In the genomic region with DNA sequence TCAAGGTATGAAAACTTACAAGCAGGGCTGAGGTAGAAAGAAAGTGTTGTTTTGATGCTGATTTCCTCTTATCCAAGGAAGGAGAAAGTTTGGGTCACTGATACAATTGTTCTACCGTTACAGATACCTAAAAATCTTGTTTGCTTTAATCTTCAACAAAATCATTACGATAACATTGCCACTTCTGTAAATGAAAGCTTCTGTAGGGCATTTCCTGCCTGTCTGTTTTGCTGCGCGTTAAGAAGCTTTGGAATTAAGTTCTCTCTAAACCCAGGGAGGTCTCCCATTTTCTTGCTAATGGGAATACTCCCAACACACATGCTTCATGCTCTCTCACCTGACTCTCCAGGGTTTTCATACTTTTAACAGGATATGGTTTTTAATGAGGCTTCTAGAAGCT, we compare ENCODE assay signal across 15 cellular contexts.
DNase-seq lines count a peak whose midpoint lies in the region; ATAC-seq, FAIRE-seq and TF ChIP-seq lines count a peak whose summit lies in the region.
"Had no signal": no experiment of that assay in that cellular context is flagged by ENCODE, and none has a peak within 500 bp of the region (broad histone marks: within the 10 kb centered on the region; RNA-seq: fewer than 3 reads in every experiment).

No MANE protein-coding gene starts in this region.

- FAIRE-seq in GM19239 (lab: Jason Lieb, UNC), result no peak

- in situ Hi-C loops in transverse colon (cut with MboI; ENCODE audit: low pct_ligation_motif_present in 1 of 4, low pct_unique_long_range_greater_than_20kb in 1 of 4, low sequenced_read_pairs in 3 of 4), result no loop called here

- H3K4me3 Mint-ChIP-seq in MCF 10A (ENCODE audit: unreplicated experiment), result no peak overlapping the region
- peak overlapping the region; percentile 43 for H3K4me3 Mint-ChIP-seq in activated T-helper 1 cell treated with anti-CD3 and anti-CD28 coated beads, Interleukin-12 subunit alpha, Interleukin-12 subunit beta, Interleukin-2, Interleukin-4 antibody, amounts not matched to agents 30 ng/mL and 10 ng/mL and 1 ng/mL, durations not matched to agents 14 hours and 24 hours and 36 hours
- H3K4me3 Mint-ChIP-seq: activated naive CD8-positive, alpha-beta T cell treated with anti-CD3 and anti-CD28 coated beads, Interleukin-2, amount 10 ng/mL, durations not matched to agents 7 days and 5 days; stimulated activated naive B cell treated with anti-CD40 and anti-IgM and Interleukin-4, amounts not matched to agents 10 μg/mL and 1 μg/mL and 100 μg/mL, for 72 hours had no signal

- CTCF ChIA-PET in MCF 10A (lab: Yijun Ruan, JAX), result interaction anchor here (0.7 kb wide), 2 partner anchors 91 to 259 kb away, joined by 3 to 4 read pairs; no protein-coding TSS in a partner anchor

- WGBS in transverse colon (ENCODE audit: low coverage in 1 of 2), 2 donors, result 71 to 82% methylated on average over 4 of the region's 4 CpGs

- no peaks in the 10 kb centered on the region for H3K4me1 ChIP-seq in breast epithelium
- peaks cover 26% of the 10 kb centered on the region for H3K4me1 ChIP-seq in lower lobe of right lung
- H3K4me1 ChIP-seq in transverse colon, result peaks cover 9 to 17% (median 13%) of the 10 kb centered on the region in 4 donors
- H3K4me1 ChIP-seq: HAP-1 had no signal

- DNase-seq in MCF 10A (ENCODE audit: unreplicated experiment) (no peak), breast epithelium (ENCODE audit: low spot score in 2 of 2) (no peak), lower lobe of right lung (no peak), transverse colon (no peak), GM19239 (ENCODE audit: insufficient read length, low spot score) (no peak)
- no peak for DNase-seq in activated T-helper 1 cell treated with anti-CD3 and anti-CD28 coated beads, Interleukin-12 subunit alpha, Interleukin-12 subunit beta, Interleukin-2, Interleukin-4 antibody, amounts not matched to agents 30 ng/mL and 10 ng/mL and 1 ng/mL, durations not matched to agents 14 hours and 24 hours and 36 hours (ENCODE audit: low spot score)
- no peak for DNase-seq in stimulated activated CD4-positive, alpha-beta T cell treated with anti-CD3 and anti-CD28 coated beads, Interleukin-2, amount 100 ng/mL, for 24 hours
- DNase-seq: activated naive CD8-positive, alpha-beta T cell treated with anti-CD3 and anti-CD28 coated beads, Interleukin-2, amount 10 ng/mL, durations not matched to agents 7 days and 5 days; stimulated activated CD4-positive, alpha-beta T cell treated with anti-CD3 and anti-CD28 coated beads, Interleukin-4, amount 100 ng/mL, for 24 hours; stimulated activated naive B cell treated with anti-CD40 and anti-IgM and Interleukin-4, amounts not matched to agents 10 μg/mL and 1 μg/mL and 100 μg/mL, for 72 hours; SW 1271 had no signal

- POLR2A ChIA-PET in MCF 10A (lab: Yijun Ruan, JAX), result interaction anchor here (0.6 kb wide), 1 partner anchor 258 kb away, joined by 3 read pairs; no protein-coding TSS in a partner anchor

- no peaks in the 10 kb centered on the region for H3K36me3 ChIP-seq in breast epithelium
- H3K36me3 ChIP-seq in lower lobe of right lung, result no peaks in the 10 kb centered on the region
- no peaks in the 10 kb centered on the region for H3K36me3 ChIP-seq in transverse colon
- H3K36me3 ChIP-seq: HAP-1 had no signal

- ATAC-seq in lower lobe of right lung, result peak in 1 of 2 donors; percentile 35
- no peak for ATAC-seq in GM18861 (IDR thresholded peaks at IDR 0.05; ENCODE audit: unreplicated experiment)

- TF ChIP-seq POLR2A in breast epithelium (IDR thresholded peaks at IDR 0.05) (no peak), transverse colon (IDR thresholded peaks at IDR 0.05) (no peak)

- H3K9me3 Mint-ChIP-seq in MCF 10A (ENCODE audit: unreplicated experiment), result no peaks in the 10 kb centered on the region
- H3K9me3 Mint-ChIP-seq in activated T-helper 1 cell treated with anti-CD3 and anti-CD28 coated beads, Interleukin-12 subunit alpha, Interleukin-12 subunit beta, Interleukin-2, Interleukin-4 antibody, amounts not matched to agents 30 ng/mL and 10 ng/mL and 1 ng/mL, durations not matched to agents 14 hours and 24 hours and 36 hours, result no peaks in the 10 kb centered on the region
- H3K9me3 Mint-ChIP-seq: activated naive CD8-positive, alpha-beta T cell treated with anti-CD3 and anti-CD28 coated beads, Interleukin-2, amount 10 ng/mL, durations not matched to agents 7 days and 5 days; stimulated activated naive B cell treated with anti-CD40 and anti-IgM and Interleukin-4, amounts not matched to agents 10 μg/mL and 1 μg/mL and 100 μg/mL, for 72 hours had no signal

- H3K27me3 ChIP-seq in breast epithelium, result no peaks in the 10 kb centered on the region
- no peaks in the 10 kb centered on the region for H3K27me3 ChIP-seq in lower lobe of right lung (ENCODE audit: low read depth)
- H3K27me3 ChIP-seq in transverse colon, result no peaks in the 10 kb centered on the region

- H3K4me3 ChIP-seq in breast epithelium, result no peak overlapping the region
- H3K4me3 ChIP-seq in lower lobe of right lung, result no peak overlapping the region
- H3K4me3 ChIP-seq in transverse colon, result no peak overlapping the region
- H3K4me3 ChIP-seq: HAP-1, mucosa of descending colon had no signal

- H3K9me3 ChIP-seq in breast epithelium (no peaks in the 10 kb centered on the region), lower lobe of right lung (no peaks in the 10 kb centered on the region), transverse colon (no peaks in the 10 kb centered on the region)
- H3K9me3 ChIP-seq: HAP-1, mucosa of descending colon had no signal

- H3K36me3 Mint-ChIP-seq in MCF 10A (ENCODE audit: insufficient read depth, unreplicated experiment), result no peaks in the 10 kb centered on the region
- H3K36me3 Mint-ChIP-seq in activated T-helper 1 cell treated with anti-CD3 and anti-CD28 coated beads, Interleukin-12 subunit alpha, Interleukin-12 subunit beta, Interleukin-2, Interleukin-4 antibody, amounts not matched to agents 30 ng/mL and 10 ng/mL and 1 ng/mL, durations not matched to agents 14 hours and 24 hours and 36 hours (ENCODE audit: low read depth), result no peaks in the 10 kb centered on the region

- H3K27me3 Mint-ChIP-seq in MCF 10A (ENCODE audit: insufficient read depth, unreplicated experiment), result no peaks in the 10 kb centered on the region
- no peaks in the 10 kb centered on the region for H3K27me3 Mint-ChIP-seq in activated T-helper 1 cell treated with anti-CD3 and anti-CD28 coated beads, Interleukin-12 subunit alpha, Interleukin-12 subunit beta, Interleukin-2, Interleukin-4 antibody, amounts not matched to agents 30 ng/mL and 10 ng/mL and 1 ng/mL, durations not matched to agents 14 hours and 24 hours and 36 hours (ENCODE audit: insufficient read depth)
- H3K27me3 Mint-ChIP-seq: activated naive CD8-positive, alpha-beta T cell treated with anti-CD3 and anti-CD28 coated beads, Interleukin-2, amount 10 ng/mL, durations not matched to agents 7 days and 5 days; stimulated activated naive B cell treated with anti-CD40 and anti-IgM and Interleukin-4, amounts not matched to agents 10 μg/mL and 1 μg/mL and 100 μg/mL, for 72 hours had no signal

- peak overlapping the region; percentile 97 for H3K27ac Mint-ChIP-seq in MCF 10A (ENCODE audit: low read depth, unreplicated experiment)
- H3K27ac Mint-ChIP-seq in activated T-helper 1 cell treated with anti-CD3 and anti-CD28 coated beads, Interleukin-12 subunit alpha, Interleukin-12 subunit beta, Interleukin-2, Interleukin-4 antibody, amounts not matched to agents 30 ng/mL and 10 ng/mL and 1 ng/mL, durations not matched to agents 14 hours and 24 hours and 36 hours, result peak overlapping the region; percentile 75
- H3K27ac Mint-ChIP-seq: activated naive CD8-positive, alpha-beta T cell treated with anti-CD3 and anti-CD28 coated beads, Interleukin-2, amount 10 ng/mL, durations not matched to agents 7 days and 5 days; stimulated activated naive B cell treated with anti-CD40 and anti-IgM and Interleukin-4, amounts not matched to agents 10 μg/mL and 1 μg/mL and 100 μg/mL, for 72 hours had no signal

- TF ChIP-seq EP300 in transverse colon (IDR thresholded peaks at IDR 0.05; ENCODE audit: low read depth), result no peak

- intact Hi-C loops in MCF 10A (cut with micrococcal nuclease) (loop anchor here (2.0 kb wide), 1 partner anchor 52 kb away; no protein-coding TSS in a partner anchor), breast epithelium (cut with DNase I; ENCODE audit: low total_unique reads) (no loop called here), lower lobe of right lung (cut with DNase I) (no loop called here), transverse colon (cut with DNase I; ENCODE audit: low total_unique reads) (no loop called here)
- intact Hi-C loops in activated T-helper 1 cell treated with anti-CD3 and anti-CD28 coated beads, Interleukin-12 subunit alpha, Interleukin-12 subunit beta, Interleukin-2, Interleukin-4 antibody, amounts not matched to agents 30 ng/mL and 10 ng/mL and 1 ng/mL, durations not matched to agents 14 hours and 24 hours and 36 hours (cut with micrococcal nuclease), result loop anchor here (2.0 to 5.0 kb wide), 2 partner anchors 44 to 257 kb away; a partner anchor contains a TSS

- H3K27ac ChIP-seq in breast epithelium (no peak overlapping the region), lower lobe of right lung (peak overlapping the region; percentile 12), transverse colon (peak overlapping the region; percentile 33 to 63 (median 48))
- H3K27ac ChIP-seq: HL-60 had no signal

- no TSS peak for BruUV-seq in MCF 10A (replicated peaks; lab: Mats Ljungman, UMichigan)

- peaks cover 12% of the 10 kb centered on the region for H3K4me1 Mint-ChIP-seq in MCF 10A (ENCODE audit: insufficient read depth, unreplicated experiment)
- H3K4me1 Mint-ChIP-seq in activated T-helper 1 cell treated with anti-CD3 and anti-CD28 coated beads, Interleukin-12 subunit alpha, Interleukin-12 subunit beta, Interleukin-2, Interleukin-4 antibody, amounts not matched to agents 30 ng/mL and 10 ng/mL and 1 ng/mL, durations not matched to agents 14 hours and 24 hours and 36 hours (ENCODE audit: low read depth), result peaks cover 23% of the 10 kb centered on the region

- TF ChIP-seq CTCF in MCF 10A (IDR thresholded peaks at IDR 0.05; ENCODE audit: unreplicated experiment), result no peak
- no peak for TF ChIP-seq CTCF in breast epithelium (IDR thresholded peaks at IDR 0.05)
- TF ChIP-seq CTCF in lower lobe of right lung (IDR thresholded peaks at IDR 0.05), result no peak
- no peak for TF ChIP-seq CTCF in transverse colon (IDR thresholded peaks at IDR 0.05)

Comparison
In these comparisons a context has a peak if more than half of its experiments do, and no peak if none do; other contexts are left out.
1. intact Hi-C loops: an anchor here in MCF 10A (2.0 kb wide) and activated T-helper 1 cell treated with anti-CD3 and anti-CD28 coated beads, Interleukin-12 subunit alpha, Interleukin-12 subunit beta, Interleukin-2, Interleukin-4 antibody, amounts not matched to agents 30 ng/mL and 10 ng/mL and 1 ng/mL, durations not matched to agents 14 hours and 24 hours and 36 hours (2.0 to 5.0 kb wide); none called in breast epithelium, lower lobe of right lung and transverse colon.
2. H3K27ac ChIP-seq: peak in lower lobe of right lung (single experiment) and transverse colon (4 of 4); none in breast epithelium (0 of 2).